ENCODE assay signal across 23 cellular contexts in genomic region chr9:115444941-115445340, GRCh38.
DNase-seq lines count a peak whose midpoint lies in the region; ATAC-seq and TF ChIP-seq lines count a peak whose summit lies in the region.
"Had no signal": no experiment of that assay in that cellular context is flagged by ENCODE, and none has a peak within 500 bp of the region (broad histone marks: within the 10 kb centered on the region; RNA-seq: fewer than 3 reads in every experiment).

No MANE protein-coding gene starts in this region.

- no peak for TF ChIP-seq POLR2A in gastrocnemius medialis (IDR thresholded peaks at IDR 0.05)

- intact Hi-C loops in gastrocnemius medialis (cut with DNase I; ENCODE audit: low total_unique reads): no loop called here

- no peaks in the 10 kb centered on the region for H3K27me3 Mint-ChIP-seq in nephron progenitor cell (ENCODE audit: low read depth, poor library complexity)

- peak overlapping the region; percentile 80 for H3K27ac Mint-ChIP-seq in nephron progenitor cell
- H3K27ac Mint-ChIP-seq: CD8-positive, alpha-beta memory T cell had no signal

- no peaks in the 10 kb centered on the region for H3K36me3 Mint-ChIP-seq in nephron progenitor cell (ENCODE audit: low read depth)
- H3K36me3 Mint-ChIP-seq: CD8-positive, alpha-beta memory T cell had no signal

- H3K4me3 ChIP-seq in AG10803 (ENCODE audit: low read length) (no peak overlapping the region), MG63 (no peak overlapping the region), gastrocnemius medialis (no peak overlapping the region)
- H3K4me3 ChIP-seq: body of pancreas, lower lobe of right lung had no signal

- H3K4me1 ChIP-seq in gastrocnemius medialis: no peaks in the 10 kb centered on the region
- H3K4me1 ChIP-seq: body of pancreas, lower lobe of right lung had no signal

- H3K27me3 ChIP-seq in MG63: no peaks in the 10 kb centered on the region
- no peaks in the 10 kb centered on the region for H3K27me3 ChIP-seq in gastrocnemius medialis
- H3K27me3 ChIP-seq: body of pancreas had no signal

- H3K4me3 Mint-ChIP-seq in nephron progenitor cell: peak overlapping the region; percentile 35
- H3K4me3 Mint-ChIP-seq: CD8-positive, alpha-beta memory T cell; neural crest cell had no signal

- peaks cover 67% of the 10 kb centered on the region for H3K4me1 Mint-ChIP-seq in nephron progenitor cell
- H3K4me1 Mint-ChIP-seq: CD8-positive, alpha-beta memory T cell; neural crest cell had no signal

- H3K36me3 ChIP-seq in MG63 (no peaks in the 10 kb centered on the region), gastrocnemius medialis (no peaks in the 10 kb centered on the region)
- H3K36me3 ChIP-seq: lower lobe of right lung had no signal

- H3K9me3 Mint-ChIP-seq in nephron progenitor cell: no peaks in the 10 kb centered on the region
- H3K9me3 Mint-ChIP-seq: neural crest cell had no signal

- no peak overlapping the region for H3K27ac ChIP-seq in gastrocnemius medialis
- H3K27ac ChIP-seq: body of pancreas, lower lobe of right lung had no signal

- in situ Hi-C loops in gastrocnemius medialis (cut with MboI; ENCODE audit: low sequenced_read_pairs in 4 of 4): no loop called here

- no peaks in the 10 kb centered on the region for H3K9me3 ChIP-seq in MG63
- no peaks in the 10 kb centered on the region for H3K9me3 ChIP-seq in gastrocnemius medialis
- H3K9me3 ChIP-seq: body of pancreas, lower lobe of right lung had no signal

- peak; percentile 38 for DNase-seq in AG10803 (ENCODE audit: low read depth)
- DNase-seq in MG63: peak; percentile 2
- DNase-seq in astrocyte of the hippocampus (ENCODE audit: low read depth, low spot score): peak; percentile 63
- peak; percentile 13 for DNase-seq in nephron progenitor cell
- no peak for DNase-seq in stimulated activated naive CD4-positive, alpha-beta T cell treated with Interleukin-2 at 50 U/mL for 16 hours (lab: John Stamatoyannopoulos, UW)
- no peak for DNase-seq in gastrocnemius medialis
- no peak for DNase-seq in activated naive CD4-positive, alpha-beta T cell treated with Interleukin-2 at 50 U/mL for 16 hours
- DNase-seq: activated CD4-positive, alpha-beta T cell treated with anti-CD3 and anti-CD28 coated beads, Interleukin-2, amount 50 U/mL, for 4 hours; body of pancreas; CD8-positive, alpha-beta memory T cell; DMS153; effector CD4-positive, alpha-beta T cell; GF-D8; GOT3; lower lobe of right lung; NCI-H1436 treated with DMSO at 0.1 percent for 48 hours; NCI-H82; posterior cingulate gyrus; stimulated activated naive CD8-positive, alpha-beta T cell treated with anti-CD3 and anti-CD28 coated beads, Interleukin-15, Interleukin-2, amounts not matched to agents 100 U/mL and 50 U/mL, for 24 hours had no signal

- TF ChIP-seq CTCF in AG10803 (conservative IDR thresholded peaks at IDR 0.05; ENCODE audit: low read length): no peak
- no peak for TF ChIP-seq CTCF in nephron progenitor cell (IDR thresholded peaks at IDR 0.05)
- no peak for TF ChIP-seq CTCF in gastrocnemius medialis (IDR thresholded peaks at IDR 0.05 in 4 of 5, conservative IDR thresholded peaks at IDR 0.05 in 1 of 5)

- ATAC-seq in gastrocnemius medialis: no peak
- ATAC-seq in HG03039 (IDR thresholded peaks at IDR 0.05; ENCODE audit: unreplicated experiment): no peak
- ATAC-seq: body of pancreas; lower lobe of right lung; sciatic nerve; SK-N-SH treated with all-trans-retinoic acid at 6 μM for 48 hours; stimulated activated naive CD8-positive, alpha-beta T cell treated with anti-CD3 and anti-CD28 coated beads, Interleukin-15, Interleukin-2, amounts not matched to agents 100 U/mL and 50 U/mL, for 24 hours had no signal

Comparison
In these comparisons a context has a peak if more than half of its experiments do, and no peak if none do; other contexts are left out.
1. DNase-seq: peak in AG10803 (single experiment), MG63 (single experiment), astrocyte of the hippocampus (single experiment) and nephron progenitor cell (single experiment); none in stimulated activated naive CD4-positive, alpha-beta T cell treated with Interleukin-2 at 50 U/mL for 16 hours (single experiment), gastrocnemius medialis (0 of 2) and activated naive CD4-positive, alpha-beta T cell treated with Interleukin-2 at 50 U/mL for 16 hours (single experiment).